ENCODE assay signal across 8 cellular contexts in the genomic region with DNA sequence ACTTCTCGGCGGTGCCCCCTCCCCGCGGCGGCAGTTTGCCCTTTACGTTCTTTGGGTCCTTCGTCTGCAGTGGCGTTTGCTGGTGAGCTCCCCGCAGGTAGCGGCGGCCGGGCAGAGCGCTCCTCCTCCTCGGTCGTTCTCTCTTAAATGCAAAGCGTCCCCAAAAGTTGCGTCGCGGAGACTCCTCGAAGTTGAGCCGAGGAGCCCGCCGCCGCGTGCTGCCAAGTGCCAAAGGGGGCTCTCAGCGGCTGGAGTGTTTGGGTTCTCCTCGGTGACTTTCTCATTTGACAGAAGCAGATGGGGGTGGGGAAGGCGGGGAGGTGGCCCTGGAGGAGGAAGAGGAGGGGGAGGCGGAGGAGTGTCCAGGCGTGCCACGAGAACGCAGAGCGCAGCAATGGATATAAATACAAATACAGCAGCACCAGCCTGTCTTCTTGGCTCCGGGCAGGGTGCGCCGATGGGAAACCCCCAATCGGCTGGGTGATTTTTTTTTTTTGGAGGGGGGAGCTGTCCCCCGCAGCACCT. TPM values are rescaled to one million over a fixed set of nuclear protein-coding genes. Genes with fewer than 3 reads are reported as not detected.
A peak's percentile ranks its signal among the peaks of the same experiment; 100 is the strongest.
DNase-seq lines count a peak whose midpoint lies in the region; TF ChIP-seq lines count a peak whose summit lies in the region.

A gene (minus strand): TSS at position 259 of the 525 bp plus-strand sequence. CDS start 496 bp downstream, outside the sequence.

- DNase-seq in CD8-positive, alpha-beta memory T cell: no peak
- DNase-seq in MG63: no peak
- peak; percentile 49 for DNase-seq in neural crest cell (ENCODE audit: low read depth, low spot score)
- no peak for DNase-seq in NCI-H2227 (lab: John Stamatoyannopoulos, UW; ENCODE audit: unreplicated experiment)
- DNase-seq in NCI-H1930 (lab: John Stamatoyannopoulos, UW): no peak
- DNase-seq in stimulated activated CD4-positive, alpha-beta T cell treated with anti-CD3 and anti-CD28 coated beads, Interleukin-2, amount 100 ng/mL, for 48 hours: no peak
- DNase-seq in 8988T: no peak

- H3K27me3 ChIP-seq in CD8-positive, alpha-beta memory T cell (ENCODE audit: insufficient read depth, low read length, poor library complexity, severe bottlenecking): peaks cover 32% of the 10 kb centered on the region
- peaks cover 67% of the 10 kb centered on the region for H3K27me3 ChIP-seq in MG63

- peaks cover 5 to 10% (median 7%) of the 10 kb centered on the region in 5 donors for H3K9me3 Mint-ChIP-seq in CD8-positive, alpha-beta memory T cell
- no peaks in the 10 kb centered on the region for H3K9me3 Mint-ChIP-seq in neural crest cell

- no peak within 1 kb of the TSS for H3K27ac ChIP-seq in CD8-positive, alpha-beta memory T cell (ENCODE audit: low read depth, low read length)
- peak within 1 kb of the TSS; percentile 29 for H3K27ac ChIP-seq in cingulate gyrus (ENCODE audit: low read depth, low read length)

- no peaks in the 10 kb centered on the region for H3K9me3 ChIP-seq in CD8-positive, alpha-beta memory T cell (ENCODE audit: low read length)
- no peaks in the 10 kb centered on the region for H3K9me3 ChIP-seq in MG63

- no peak within 1 kb of the TSS for H3K4me3 ChIP-seq in CD8-positive, alpha-beta memory T cell (ENCODE audit: low read length)
- peak within 1 kb of the TSS; percentile 27 for H3K4me3 ChIP-seq in MG63

- H3K27me3 Mint-ChIP-seq in CD8-positive, alpha-beta memory T cell: peaks cover 59 to 75% of the 10 kb centered on the region in 2 donors
- H3K27me3 Mint-ChIP-seq in neural crest cell (ENCODE audit: low read depth): peaks cover 79% of the 10 kb centered on the region

- TF ChIP-seq CTCF in neural crest cell (conservative IDR thresholded peaks at IDR 0.05): no peak

- H3K4me3 Mint-ChIP-seq in CD8-positive, alpha-beta memory T cell: peak within 1 kb of the TSS in 6 of 7 donors; percentile 41 to 86 (median 58)
- peak within 1 kb of the TSS; percentile 100 for H3K4me3 Mint-ChIP-seq in neural crest cell

- H3K27ac Mint-ChIP-seq in CD8-positive, alpha-beta memory T cell: no peak within 1 kb of the TSS
- peak within 1 kb of the TSS; percentile 98 for H3K27ac Mint-ChIP-seq in neural crest cell (ENCODE audit: unreplicated experiment)

- CTCF ChIA-PET in CD8-positive, alpha-beta memory T cell (lab: Charles Lee): no interaction called here

- H3K4me1 Mint-ChIP-seq in CD8-positive, alpha-beta memory T cell: peaks cover 12 to 33% (median 33%) of the 10 kb centered on the region in 3 donors
- peaks cover 67% of the 10 kb centered on the region for H3K4me1 Mint-ChIP-seq in neural crest cell

- POLR2A ChIA-PET in CD8-positive, alpha-beta memory T cell (lab: Charles Lee): no interaction called here

- H3K36me3 Mint-ChIP-seq in CD8-positive, alpha-beta memory T cell: no peaks in the 10 kb centered on the region
- H3K36me3 Mint-ChIP-seq in neural crest cell (ENCODE audit: low read depth): peaks cover 18% of the 10 kb centered on the region

- peaks cover 15% of the 10 kb centered on the region for H3K4me1 ChIP-seq in CD8-positive, alpha-beta memory T cell (ENCODE audit: insufficient read depth, low read length)

- no peaks in the 10 kb centered on the region for H3K36me3 ChIP-seq in CD8-positive, alpha-beta memory T cell (ENCODE audit: insufficient read depth, low read length)
- no peaks in the 10 kb centered on the region for H3K36me3 ChIP-seq in MG63

RNA-seq across cellular contexts. Expression of the gene that starts here (rescaled TPM):
- not detected for total RNA-seq in CD8-positive, alpha-beta memory T cell
- not detected for polyA plus RNA-seq in CD8-positive, alpha-beta memory T cell
- total RNA-seq in MG63 (2014; rRNA removed; shearing (Covaris generic); ENCODE audit: low replicate concordance): not detected in 2 replicates
- 71.8 and 79.5 TPM in 2 replicates for total RNA-seq in neural crest cell

Comparison
In these comparisons a context has a peak if more than half of its experiments do, and no peak if none do; other contexts are left out.
1. RNA of the gene that starts here (total RNA-seq): 71.8 to 79.5 TPM in neural crest cell; not detected in CD8-positive, alpha-beta memory T cell and not detected in MG63; every median in the first group is over 10 times any median in the second.